Comparison of ENCODE assay signal across 16 cellular contexts in the genomic region with DNA sequence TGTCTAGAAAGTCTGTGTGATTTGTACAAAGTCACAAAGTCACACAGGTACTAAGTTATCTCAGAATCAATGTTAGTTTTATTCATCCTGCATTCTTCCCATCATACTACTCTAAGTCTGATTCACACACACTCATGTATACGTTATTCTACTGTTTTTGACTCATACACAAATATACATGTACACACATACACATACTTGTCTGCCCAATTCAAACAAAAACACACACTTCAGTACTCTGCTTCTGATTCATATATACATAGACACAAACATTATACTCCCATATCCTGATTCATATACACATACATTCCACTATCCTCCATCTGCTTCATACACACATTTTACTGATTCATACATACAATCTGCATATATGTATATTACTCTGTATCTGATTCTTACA.
DNase-seq lines count a peak whose midpoint lies in the region; ATAC-seq and TF ChIP-seq lines count a peak whose summit lies in the region.
"Had no signal": no experiment of that assay in that cellular context is flagged by ENCODE, and none has a peak within 500 bp of the region (broad histone marks: within the 10 kb centered on the region; RNA-seq: fewer than 3 reads in every experiment).

No MANE protein-coding gene starts in this region.

- ATAC-seq in activated T-cell treated with anti-CD3 and anti-CD28 coated beads, Interleukin-2, amount 50 U/mL, for 72 hours (replicated peaks in 1 of 2): peak; percentile 83 to 86
- ATAC-seq in IMR-90 (ENCODE audit: low read depth) (peak; percentile 24), GM21515 (IDR thresholded peaks at IDR 0.05; ENCODE audit: unreplicated experiment) (no peak), GM18909 (IDR thresholded peaks at IDR 0.05; ENCODE audit: poor library complexity, unreplicated experiment) (no peak)
- ATAC-seq in stimulated activated naive CD8-positive, alpha-beta T cell treated with anti-CD3 and anti-CD28 coated beads, Interleukin-15, Interleukin-2, amounts not matched to agents 100 U/mL and 50 U/mL, for 24 hours: peak; percentile 38
- ATAC-seq: K562 had no signal

- H2BK15ac ChIP-seq in IMR-90 (ENCODE audit: low read depth, low read length): no peak overlapping the region

- no peaks in the 10 kb centered on the region for H3K9me3 ChIP-seq in IMR-90 (ENCODE audit: control insufficient read depth, insufficient read depth, low read length)
- H3K9me3 ChIP-seq: thoracic aorta had no signal

- no TSS peak for BruUV-seq in IMR-90 (replicated peaks; lab: Mats Ljungman, UMichigan)

- TF ChIP-seq RAD21 in IMR-90 (IDR thresholded peaks at IDR 0.05; ENCODE audit: low read length): no peak

- H3K27me3 Mint-ChIP-seq in activated T-cell treated with anti-CD3 and anti-CD28 coated beads, Interleukin-2, amount 50 U/mL, for 72 hours (ENCODE audit: low read depth): no peaks in the 10 kb centered on the region

- no peak overlapping the region for H3K14ac ChIP-seq in IMR-90 (replicated peaks; ENCODE audit: low read depth, low read length)

- no peak overlapping the region for H3K4ac ChIP-seq in IMR-90 (ENCODE audit: low read depth, low read length)

- POLR2A ChIA-PET in IMR-90 (lab: Charles Lee; ENCODE audit: unreplicated experiment): no interaction called here

- H3K4me1 ChIP-seq in IMR-90 (ENCODE audit: control insufficient read depth, insufficient read depth, low read length): peaks cover 12% of the 10 kb centered on the region

- H3K9me1 ChIP-seq in IMR-90 (ENCODE audit: insufficient read depth, low read length): peaks cover 3% of the 10 kb centered on the region; the same call in 1 of the 2 replicates

- H3K9me3 Mint-ChIP-seq in activated T-cell treated with anti-CD3 and anti-CD28 coated beads, Interleukin-2, amount 50 U/mL, for 72 hours: no peaks in the 10 kb centered on the region

- in situ Hi-C loops in IMR-90 (cut with MboI; ENCODE audit: low sequenced_read_pairs): no loop called here

- H3K4me1 Mint-ChIP-seq in activated T-cell treated with anti-CD3 and anti-CD28 coated beads, Interleukin-2, amount 50 U/mL, for 72 hours (ENCODE audit: low read depth): peaks cover 85% of the 10 kb centered on the region

- CTCF ChIA-PET in IMR-90 (lab: Yijun Ruan, JAX): no interaction called here

- H4K5ac ChIP-seq in IMR-90 (ENCODE audit: low read depth, low read length): no peak overlapping the region

- no peak overlapping the region for H3K27ac ChIP-seq in IMR-90 (ENCODE audit: insufficient read depth, low read length)
- H3K27ac ChIP-seq: GM23248 had no signal

- H3K4me2 ChIP-seq in IMR-90 (ENCODE audit: low read depth, low read length): no peak overlapping the region

- peak overlapping the region in 1 of 2 donors; percentile 0 for H3K4me3 Mint-ChIP-seq in activated T-cell treated with anti-CD3 and anti-CD28 coated beads, Interleukin-2, amount 50 U/mL, for 72 hours

- no peak overlapping the region for H2BK120ac ChIP-seq in IMR-90 (ENCODE audit: low read depth, low read length)

- peaks cover 20 to 59% of the 10 kb centered on the region in 2 experiments for H3K79me1 ChIP-seq in IMR-90 (ENCODE audit: low read depth in 1 of 2, low read length in 2 of 2)

- no peak overlapping the region for H2AK9ac ChIP-seq in IMR-90 (replicated peaks; ENCODE audit: low read depth, low read length, poor library complexity)

- no peak for DNase-seq in activated T-cell treated with anti-CD3 and anti-CD28 coated beads, Interleukin-2, amount 50 U/mL, for 72 hours
- DNase-seq in activated T-cell treated with anti-CD3 and anti-CD28 coated beads for 4 hours: no peak
- peak; percentile 82 for DNase-seq in IMR-90
- peak; percentile 39 for DNase-seq in epithelial cell of esophagus (ENCODE audit: low read depth)
- no peak for DNase-seq in stimulated activated naive CD8-positive, alpha-beta T cell treated with anti-CD3 and anti-CD28 coated beads, Interleukin-15, Interleukin-2, amounts not matched to agents 100 U/mL and 50 U/mL, for 24 hours
- no peak for DNase-seq in hippocampal formation (lab: John Stamatoyannopoulos, UW)
- DNase-seq: activated CD4-positive, alpha-beta T cell treated with anti-CD3 and anti-CD28 coated beads, Interleukin-2, amount 50 U/mL, for 4 hours; GM23248; MV-4-11; NCI-H2029 treated with DMSO at 0.1 percent for 48 hours; NCI-H524 had no signal

- no peak overlapping the region for H3K4me3 ChIP-seq in IMR-90 (ENCODE audit: insufficient read depth, low read depth, low read length)
- no peak overlapping the region for H3K4me3 ChIP-seq in epithelial cell of esophagus (ENCODE audit: low read length)
- H3K4me3 ChIP-seq: GM23248, K562, thoracic aorta had no signal

- no peak overlapping the region for H3K9ac ChIP-seq in IMR-90 (ENCODE audit: low read depth, low read length)
- H3K9ac ChIP-seq: GM23248 had no signal

- no peak for TF ChIP-seq POLR2A in IMR-90 (IDR thresholded peaks at IDR 0.05; ENCODE audit: low read depth, low read length)

- peaks cover 2 to 10% of the 10 kb centered on the region in 2 donors for H3K36me3 Mint-ChIP-seq in activated T-cell treated with anti-CD3 and anti-CD28 coated beads, Interleukin-2, amount 50 U/mL, for 72 hours (ENCODE audit: insufficient read depth in 2 of 2)

- no peak overlapping the region for H3K23ac ChIP-seq in IMR-90 (ENCODE audit: low read depth, low read length)

- peak overlapping the region; percentile 27 for H2BK5ac ChIP-seq in IMR-90 (ENCODE audit: low read depth, low read length, poor library complexity, severe bottlenecking)

- no peak overlapping the region for H4K91ac ChIP-seq in IMR-90 (ENCODE audit: insufficient read depth, low read depth, low read length)

- H3K27me3 ChIP-seq in IMR-90 (ENCODE audit: control insufficient read depth, insufficient read depth, low read length): no peaks in the 10 kb centered on the region

- no peak overlapping the region for H4K8ac ChIP-seq in IMR-90 (ENCODE audit: low read depth in 2 of 2, low read length in 2 of 2)

- no peak overlapping the region for H2AK5ac ChIP-seq in IMR-90 (ENCODE audit: low read depth, low read length)

- TF ChIP-seq CTCF in IMR-90 (conservative IDR thresholded peaks at IDR 0.05; ENCODE audit: low read depth, low read length) (no peak), epithelial cell of esophagus (IDR thresholded peaks at IDR 0.05; ENCODE audit: insufficient read depth, low read depth, low read length, missing control alignments) (no peak)

- dilution Hi-C loops in IMR-90 (cut with HindIII; ENCODE audit: low sequenced_read_pairs, unreplicated experiment): no loop called here

- H3K36me3 ChIP-seq in IMR-90 (ENCODE audit: control insufficient read depth, insufficient read depth, low read length): no peaks in the 10 kb centered on the region
- H3K36me3 ChIP-seq: thoracic aorta had no signal

- no peak overlapping the region for H3K18ac ChIP-seq in IMR-90 (ENCODE audit: low read depth, low read length)

- no peak overlapping the region for H2BK20ac ChIP-seq in IMR-90 (ENCODE audit: low read depth, low read length)

- no peak overlapping the region for H3K56ac ChIP-seq in IMR-90 (ENCODE audit: extremely low read depth, insufficient read depth, low read length)

- peaks cover 6% of the 10 kb centered on the region; the same call in 1 of the 2 replicates for H4K20me1 ChIP-seq in IMR-90 (ENCODE audit: insufficient read depth, low read length)

- H2AFZ ChIP-seq in IMR-90 (replicated peaks; ENCODE audit: low read length, poor library complexity): no peak overlapping the region
- H2AFZ ChIP-seq: GM23248 had no signal

- H3K27ac Mint-ChIP-seq in activated T-cell treated with anti-CD3 and anti-CD28 coated beads, Interleukin-2, amount 50 U/mL, for 72 hours: peak overlapping the region; percentile 1
- H3K27ac Mint-ChIP-seq: activated T-helper 2 cell treated with anti-CD3 and anti-CD28 coated beads, Interferon-gamma antibody, Interleukin-2, Interleukin-4, amounts not matched to agents 10 μg/mL and 5 μg/mL and 100 μg/mL, durations not matched to agents 14 hours and 24 hours and 36 hours had no signal

- intact Hi-C loops in IMR-90 (cut with micrococcal nuclease): loop anchor here (10.0 kb wide), 1 partner anchor 140 kb away; no protein-coding TSS in a partner anchor

- 0% methylated on average over 1 of the region's 1 CpG; no CpG with 5 or more reads in 1 of the 2 experiments for WGBS in IMR-90 (ENCODE audit: extremely low coverage in 2 of 2, insufficient read length in 1 of 2), 2 experiments

TF ChIP-seq in IMR-90, 13 proteins besides CTCF, POLR2A, EP300 and RAD21:
- TF ChIP-seq CHD1 (IDR thresholded peaks at IDR 0.05; ENCODE audit: low read depth, low read length) (no peak), MAFK (IDR thresholded peaks at IDR 0.05; ENCODE audit: low read depth, low read length) (no peak), MAZ (IDR thresholded peaks at IDR 0.05; ENCODE audit: borderline replicate concordance, low read depth, low read length) (no peak), FOS (IDR thresholded peaks at IDR 0.05; ENCODE audit: low read depth, low read length) (no peak), CEBPB (IDR thresholded peaks at IDR 0.05; ENCODE audit: low read depth, low read length) (no peak), BHLHE40 (IDR thresholded peaks at IDR 0.05; ENCODE audit: low read depth, low read length) (no peak), MXI1 (IDR thresholded peaks at IDR 0.05; ENCODE audit: borderline replicate concordance, low read depth, low read length) (no peak), SMC3 (IDR thresholded peaks at IDR 0.05; ENCODE audit: low read depth, low read length) (no peak), RFX5 (IDR thresholded peaks at IDR 0.05; ENCODE audit: low read depth, low read length) (no peak), NFE2L2 (IDR thresholded peaks at IDR 0.05; ENCODE audit: low read depth, low read length) (no peak)
- TF ChIP-seq, protein P1, sequence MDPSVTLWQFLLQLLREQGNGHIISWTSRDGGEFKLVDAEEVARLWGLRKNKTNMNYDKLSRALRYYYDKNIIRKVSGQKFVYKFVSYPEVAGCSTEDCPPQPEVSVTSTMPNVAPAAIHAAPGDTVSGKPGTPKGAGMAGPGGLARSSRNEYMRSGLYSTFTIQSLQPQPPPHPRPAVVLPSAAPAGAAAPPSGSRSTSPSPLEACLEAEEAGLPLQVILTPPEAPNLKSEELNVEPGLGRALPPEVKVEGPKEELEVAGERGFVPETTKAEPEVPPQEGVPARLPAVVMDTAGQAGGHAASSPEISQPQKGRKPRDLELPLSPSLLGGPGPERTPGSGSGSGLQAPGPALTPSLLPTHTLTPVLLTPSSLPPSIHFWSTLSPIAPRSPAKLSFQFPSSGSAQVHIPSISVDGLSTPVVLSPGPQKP (IDR thresholded peaks at IDR 0.05; ENCODE audit: borderline replicate concordance, low read depth, low read length): no peak

Comparison
In these comparisons a context has a peak if more than half of its experiments do, and no peak if none do; other contexts are left out.
1. ATAC-seq: peak in activated T-cell treated with anti-CD3 and anti-CD28 coated beads, Interleukin-2, amount 50 U/mL, for 72 hours (2 of 2), IMR-90 (single experiment) and stimulated activated naive CD8-positive, alpha-beta T cell treated with anti-CD3 and anti-CD28 coated beads, Interleukin-15, Interleukin-2, amounts not matched to agents 100 U/mL and 50 U/mL, for 24 hours (single experiment); none in GM21515 (single experiment) and GM18909 (single experiment).
2. DNase-seq: peak in IMR-90 (single experiment) and epithelial cell of esophagus (single experiment); none in activated T-cell treated with anti-CD3 and anti-CD28 coated beads, Interleukin-2, amount 50 U/mL, for 72 hours (0 of 2), activated T-cell treated with anti-CD3 and anti-CD28 coated beads for 4 hours (single experiment), stimulated activated naive CD8-positive, alpha-beta T cell treated with anti-CD3 and anti-CD28 coated beads, Interleukin-15, Interleukin-2, amounts not matched to agents 100 U/mL and 50 U/mL, for 24 hours (single experiment) and hippocampal formation (0 of 2).